27 cellular contexts compared by ENCODE assay signal in the genomic region with DNA sequence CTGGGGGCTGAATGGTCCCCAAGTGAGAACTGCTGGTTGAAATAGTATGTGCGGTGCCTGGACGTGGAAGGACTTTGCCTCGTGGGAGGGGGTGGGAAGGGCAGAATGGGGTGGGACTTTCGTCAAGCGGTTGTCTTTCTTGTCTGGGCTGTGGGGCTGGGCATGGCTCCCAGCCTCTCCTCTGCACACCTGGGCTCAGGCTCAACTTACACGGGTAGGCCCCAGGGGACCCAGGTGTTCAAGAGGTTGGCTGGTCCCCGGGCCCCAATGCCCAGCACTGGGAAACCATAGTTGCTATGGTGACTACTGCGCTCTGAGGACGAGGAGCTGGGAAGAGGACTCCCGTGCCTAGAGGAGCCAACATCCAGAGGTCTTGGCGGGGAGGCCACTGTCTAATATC. TPM values are rescaled to one million over a fixed set of nuclear protein-coding genes. Genes with fewer than 3 reads are reported as not detected.
DNase-seq lines count a peak whose midpoint lies in the region; ATAC-seq and TF ChIP-seq lines count a peak whose summit lies in the region.
"Had no signal": no experiment of that assay in that cellular context is flagged by ENCODE, and none has a peak within 500 bp of the region (broad histone marks: within the 10 kb centered on the region; RNA-seq: fewer than 3 reads in every experiment).

No MANE protein-coding gene starts in this region.

- no peak for TF ChIP-seq CTCF in VCaP (conservative IDR thresholded peaks at IDR 0.05)

- no peak for ATAC-seq in HG02678 (IDR thresholded peaks at IDR 0.05; ENCODE audit: unreplicated experiment)
- ATAC-seq: left lung, T-helper 17 cell, upper lobe of right lung had no signal

- DNase-seq in NCI-H1417 (lab: John Stamatoyannopoulos, UW) (peak in 2 of 3 experiments; percentile 45 to 84), NCI-H1417 treated with DMSO at 0.1 percent for 48 hours (lab: John Stamatoyannopoulos, UW) (no peak), NCI-H2171 treated with DMSO at 0.1 percent for 48 hours (lab: John Stamatoyannopoulos, UW) (peak; percentile 95), H4 (ENCODE audit: low spot score) (no peak), DMS 273 (lab: John Stamatoyannopoulos, UW; ENCODE audit: unreplicated experiment) (no peak)
- no peak for DNase-seq in activated CD8-positive, alpha-beta memory T cell treated with anti-CD3 and anti-CD28 coated beads for 24 hours
- DNase-seq: activated CD4-positive, alpha-beta memory T cell treated with anti-CD3 and anti-CD28 coated beads for 36 hours; activated CD4-positive, alpha-beta T cell treated with anti-CD3 and anti-CD28 coated beads for 1 hour; activated CD8-positive, alpha-beta memory T cell treated with anti-CD3 and anti-CD28 coated beads, Interleukin-2, amount 50 U/mL, for 48 hours; activated naive CD4-positive, alpha-beta T cell treated with Interleukin-2 at 50 U/mL for 16 hours; Calu3; effector CD8-positive, alpha-beta T cell; EL; KBM-7; left lung; MG63; NCI-H1694 treated with DMSO at 0.1 percent for 48 hours; NCI-H510A; SHP77; stimulated activated naive CD4-positive, alpha-beta T cell treated with Interleukin-2 at 50 U/mL for 16 hours; T-helper 17 cell; upper lobe of right lung had no signal

- peak overlapping the region; percentile 2; the same call in 1 of the 2 replicates for H3K27ac ChIP-seq in VCaP
- H3K27ac ChIP-seq: left lung, parathyroid adenoma, upper lobe of right lung had no signal

RNA-seq across cellular contexts. Expression of a gene that starts 7.3 kb away (rescaled TPM):
- total RNA-seq in H4 (2014; rRNA removed; shearing (Covaris generic)) = 0.58 and 0.80 TPM in 2 replicates
- total RNA-seq: activated CD4-positive, alpha-beta memory T cell treated with anti-CD3 and anti-CD28 coated beads for 36 hours; activated T-helper 1 cell treated with anti-CD3 and anti-CD28 coated beads, Interleukin-12 subunit alpha, Interleukin-12 subunit beta, Interleukin-2, Interleukin-4 antibody, amounts not matched to agents 30 ng/mL and 10 ng/mL and 1 ng/mL, durations not matched to agents 14 hours and 24 hours and 36 hours; cardiac septum had no signal

Comparison
In these comparisons a context has a peak if more than half of its experiments do, and no peak if none do; other contexts are left out.
1. DNase-seq: peak in NCI-H1417 (2 of 3) and NCI-H2171 treated with DMSO at 0.1 percent for 48 hours (single experiment); none in NCI-H1417 treated with DMSO at 0.1 percent for 48 hours (single experiment), H4 (single experiment), DMS 273 (single experiment) and activated CD8-positive, alpha-beta memory T cell treated with anti-CD3 and anti-CD28 coated beads for 24 hours (single experiment).